8 cellular contexts compared by ENCODE assay signal in genomic region chr1:150066838-150067183, GRCh38. TPM values are rescaled to one million over a fixed set of nuclear protein-coding genes. Genes with fewer than 3 reads are reported as not detected.
DNase-seq lines count a peak whose midpoint lies in the region; ATAC-seq and TF ChIP-seq lines count a peak whose summit lies in the region.

No MANE protein-coding gene starts in this region.

- DNase-seq in NCI-H69 (lab: John Stamatoyannopoulos, UW) (peak; percentile 91), Right ventricle myocardium superior (peak; percentile 62), uterus (no peak), NCI-H2029 (lab: John Stamatoyannopoulos, UW) (no peak)
- peak; percentile 14 for DNase-seq in activated T-helper 2 cell treated with anti-CD3 and anti-CD28 coated beads, Interferon-gamma antibody, Interleukin-2, Interleukin-4, amounts not matched to agents 10 μg/mL and 5 μg/mL and 100 μg/mL, durations not matched to agents 14 hours and 24 hours and 36 hours (ENCODE audit: low spot score)

- ATAC-seq in GM18505 (IDR thresholded peaks at IDR 0.05; ENCODE audit: unreplicated experiment), result peak; percentile 25
- peak; percentile 18 for ATAC-seq in HG02870 (IDR thresholded peaks at IDR 0.05; ENCODE audit: unreplicated experiment)
- peak; percentile 67 for ATAC-seq in Right ventricle myocardium superior (ENCODE audit: poor library complexity)

- H2AFZ ChIP-seq in parathyroid adenoma, result peak overlapping the region; percentile 95

- H3K79me2 ChIP-seq in parathyroid adenoma, result no peaks in the 10 kb centered on the region

- H3K9me3 ChIP-seq in parathyroid adenoma (ENCODE audit: control insufficient read depth, low read length) (no peaks in the 10 kb centered on the region), uterus (no peaks in the 10 kb centered on the region)

- H3K36me3 ChIP-seq in parathyroid adenoma (ENCODE audit: control insufficient read depth, insufficient read depth, low read length) (no peaks in the 10 kb centered on the region), uterus (no peaks in the 10 kb centered on the region)

- no peaks in the 10 kb centered on the region for H3K27me3 ChIP-seq in parathyroid adenoma (ENCODE audit: control insufficient read depth, insufficient read depth, low read length)
- H3K27me3 ChIP-seq in uterus, result no peaks in the 10 kb centered on the region

- intact Hi-C loops in activated T-helper 2 cell treated with anti-CD3 and anti-CD28 coated beads, Interferon-gamma antibody, Interleukin-2, Interleukin-4, amounts not matched to agents 10 μg/mL and 5 μg/mL and 100 μg/mL, durations not matched to agents 14 hours and 24 hours and 36 hours (cut with micrococcal nuclease), result loop anchor here (2.0 kb wide), 1 partner anchor 168 kb away; no protein-coding TSS in a partner anchor
- intact Hi-C loops in Right ventricle myocardium superior (cut with DNase I) (loop anchor here (2.0 kb wide), 1 partner anchor 56 kb away; the partner anchor contains the start of gene OTUD7B), uterus (cut with DNase I; ENCODE audit: low total_unique reads) (no loop called here)

- H3K4me3 ChIP-seq in parathyroid adenoma (ENCODE audit: low read depth, low read length), result peak overlapping the region; percentile 98
- peak overlapping the region; percentile 68 to 77 for H3K4me3 ChIP-seq in uterus

- H3K9me3 Mint-ChIP-seq in activated T-helper 2 cell treated with anti-CD3 and anti-CD28 coated beads, Interferon-gamma antibody, Interleukin-2, Interleukin-4, amounts not matched to agents 10 μg/mL and 5 μg/mL and 100 μg/mL, durations not matched to agents 14 hours and 24 hours and 36 hours, result no peaks in the 10 kb centered on the region

- H3K9ac ChIP-seq in parathyroid adenoma, result no peak overlapping the region

- H3K4me1 ChIP-seq in parathyroid adenoma (peaks cover 2% of the 10 kb centered on the region), uterus (no peaks in the 10 kb centered on the region)

- peaks cover 31% of the 10 kb centered on the region for H3K4me1 Mint-ChIP-seq in activated T-helper 2 cell treated with anti-CD3 and anti-CD28 coated beads, Interferon-gamma antibody, Interleukin-2, Interleukin-4, amounts not matched to agents 10 μg/mL and 5 μg/mL and 100 μg/mL, durations not matched to agents 14 hours and 24 hours and 36 hours (ENCODE audit: low read depth)

- H3K27ac Mint-ChIP-seq in activated T-helper 2 cell treated with anti-CD3 and anti-CD28 coated beads, Interferon-gamma antibody, Interleukin-2, Interleukin-4, amounts not matched to agents 10 μg/mL and 5 μg/mL and 100 μg/mL, durations not matched to agents 14 hours and 24 hours and 36 hours, result peak overlapping the region; percentile 97

- H3K4me3 Mint-ChIP-seq in activated T-helper 2 cell treated with anti-CD3 and anti-CD28 coated beads, Interferon-gamma antibody, Interleukin-2, Interleukin-4, amounts not matched to agents 10 μg/mL and 5 μg/mL and 100 μg/mL, durations not matched to agents 14 hours and 24 hours and 36 hours (ENCODE audit: low read depth), result peak overlapping the region; percentile 94

- peaks cover 18% of the 10 kb centered on the region for H3K36me3 Mint-ChIP-seq in activated T-helper 2 cell treated with anti-CD3 and anti-CD28 coated beads, Interferon-gamma antibody, Interleukin-2, Interleukin-4, amounts not matched to agents 10 μg/mL and 5 μg/mL and 100 μg/mL, durations not matched to agents 14 hours and 24 hours and 36 hours (ENCODE audit: low read depth)

- H3K27me3 Mint-ChIP-seq in activated T-helper 2 cell treated with anti-CD3 and anti-CD28 coated beads, Interferon-gamma antibody, Interleukin-2, Interleukin-4, amounts not matched to agents 10 μg/mL and 5 μg/mL and 100 μg/mL, durations not matched to agents 14 hours and 24 hours and 36 hours (ENCODE audit: low read depth), result peaks cover 1% of the 10 kb centered on the region

- TF ChIP-seq POLR2A in GM18505 (IDR thresholded peaks at IDR 0.05; ENCODE audit: borderline replicate concordance, extremely low read depth, insufficient read depth, insufficient read length) (no peak), uterus (IDR thresholded peaks at IDR 0.05) (peak in 1 of 2 donors; percentile 6)

- TF ChIP-seq CTCF in parathyroid adenoma (IDR thresholded peaks at IDR 0.05) (no peak), uterus (IDR thresholded peaks at IDR 0.05) (no peak)

- H3K27ac ChIP-seq in parathyroid adenoma, result peak overlapping the region; percentile 92
- peak overlapping the region; percentile 97 to 99 for H3K27ac ChIP-seq in uterus

- H3K4me2 ChIP-seq in parathyroid adenoma (ENCODE audit: low read length), result peak overlapping the region; percentile 100

RNA-seq across cellular contexts. Expression of gene VPS45, which starts 0.8 kb away (rescaled TPM):
- 21.9 TPM in 2 replicates for total RNA-seq in activated T-helper 2 cell treated with anti-CD3 and anti-CD28 coated beads, Interferon-gamma antibody, Interleukin-2, Interleukin-4, amounts not matched to agents 10 μg/mL and 5 μg/mL and 100 μg/mL, durations not matched to agents 14 hours and 24 hours and 36 hours
- 48.9 TPM for total RNA-seq in Right ventricle myocardium superior
- total RNA-seq in uterus, result 10 to 100 TPM; 28.4 to 86.3 (median 66.9) TPM

RNA-seq across cellular contexts. Expression of gene OTUD7B, which starts 56.3 kb away (rescaled TPM):
- total RNA-seq in activated T-helper 2 cell treated with anti-CD3 and anti-CD28 coated beads, Interferon-gamma antibody, Interleukin-2, Interleukin-4, amounts not matched to agents 10 μg/mL and 5 μg/mL and 100 μg/mL, durations not matched to agents 14 hours and 24 hours and 36 hours, result 26.1 and 28.2 TPM in 2 replicates
- total RNA-seq in Right ventricle myocardium superior (23.2 TPM), uterus (10 to 100 TPM in 3 of 4 donors, 1 to 10 TPM in 1; 9.7 to 44.9 (median 28.8) TPM)

Comparison
In these comparisons a context has a peak if more than half of its experiments do, and no peak if none do; other contexts are left out.
1. DNase-seq: peak in NCI-H69 (single experiment), activated T-helper 2 cell treated with anti-CD3 and anti-CD28 coated beads, Interferon-gamma antibody, Interleukin-2, Interleukin-4, amounts not matched to agents 10 μg/mL and 5 μg/mL and 100 μg/mL, durations not matched to agents 14 hours and 24 hours and 36 hours (single experiment) and Right ventricle myocardium superior (single experiment); none in uterus (0 of 2) and NCI-H2029 (single experiment).
2. Peak in every context shown above with its lines, with median percentiles within 50 percentile points of each other: ATAC-seq.